Comparison of ENCODE assay signal across 19 cellular contexts in genomic region chr6:161292650-161293281, GRCh38.
"Had no signal": no experiment of that assay in that cellular context is flagged by ENCODE, and none has a peak within 500 bp of the region (broad histone marks: within the 10 kb centered on the region; RNA-seq: fewer than 3 reads in every experiment).

No MANE protein-coding gene starts in this region.

- H3K4me1 Mint-ChIP-seq: activated CD8-positive, alpha-beta memory T cell treated with anti-CD3 and anti-CD28 coated beads, Interleukin-2, amount 10 ng/mL, durations not matched to agents 7 days and 5 days had no signal

- DNase-seq: activated CD4-positive, alpha-beta T cell treated with anti-CD3 and anti-CD28 coated beads for 48 hours; activated CD4-positive, alpha-beta T cell treated with anti-CD3 and anti-CD28 coated beads, Interleukin-2, amount 50 U/mL, for 4 hours; activated CD4-positive, CD25-positive, alpha-beta regulatory T cell treated with anti-CD3 and anti-CD28 coated beads, Interleukin-2, amount 50 U/mL, for 72 hours; activated CD8-positive, alpha-beta memory T cell treated with anti-CD3 and anti-CD28 coated beads, Interleukin-2, amount 10 ng/mL, durations not matched to agents 7 days and 5 days; activated effector memory CD4-positive, alpha-beta T cell treated with Interleukin-2 at 50 U/mL for 16 hours; activated naive CD4-positive, alpha-beta T cell; activated T-cell treated with anti-CD3 and anti-CD28 coated beads, Interleukin-2, amount 50 U/mL, for 24 hours; anterior cingulate cortex; central memory CD4-positive, alpha-beta T cell; NCI-H146; NCI-H187 treated with DMSO at 0.1 percent for 48 hours; NCI-H2081 treated with DMSO at 0.1 percent for 48 hours; NCI-H446; NCI-H524; PC-3; SHP77 treated with DMSO at 0.1 percent for 48 hours had no signal

- H3K27ac Mint-ChIP-seq: activated CD8-positive, alpha-beta memory T cell treated with anti-CD3 and anti-CD28 coated beads, Interleukin-2, amount 10 ng/mL, durations not matched to agents 7 days and 5 days; activated naive CD8-positive, alpha-beta T cell; activated T-cell treated with anti-CD3 and anti-CD28 coated beads, Interleukin-2, amount 50 U/mL, for 24 hours; activated T-helper 1 cell treated with anti-CD3 and anti-CD28 coated beads, Interleukin-12 subunit alpha, Interleukin-12 subunit beta, Interleukin-2, Interleukin-4 antibody, amounts not matched to agents 30 ng/mL and 10 ng/mL and 1 ng/mL, durations not matched to agents 14 hours and 24 hours and 36 hours; T-helper 1 cell treated with Interleukin-12 subunit alpha and Interleukin-12 subunit beta and Interleukin-4 antibody, amounts not matched to agents 30 μg/mL and 1 μg/mL, for 36 hours had no signal

- H3K4me3 Mint-ChIP-seq: activated CD8-positive, alpha-beta memory T cell treated with anti-CD3 and anti-CD28 coated beads, Interleukin-2, amount 10 ng/mL, durations not matched to agents 7 days and 5 days; activated naive CD8-positive, alpha-beta T cell; activated T-cell treated with anti-CD3 and anti-CD28 coated beads, Interleukin-2, amount 50 U/mL, for 24 hours; activated T-helper 1 cell treated with anti-CD3 and anti-CD28 coated beads, Interleukin-12 subunit alpha, Interleukin-12 subunit beta, Interleukin-2, Interleukin-4 antibody, amounts not matched to agents 30 ng/mL and 10 ng/mL and 1 ng/mL, durations not matched to agents 14 hours and 24 hours and 36 hours; T-helper 1 cell treated with Interleukin-12 subunit alpha and Interleukin-12 subunit beta and Interleukin-4 antibody, amounts not matched to agents 30 μg/mL and 1 μg/mL, for 36 hours had no signal

- H3K27me3 Mint-ChIP-seq: activated naive CD8-positive, alpha-beta T cell; activated T-cell treated with anti-CD3 and anti-CD28 coated beads, Interleukin-2, amount 50 U/mL, for 24 hours had no signal

- H3K36me3 Mint-ChIP-seq: activated CD8-positive, alpha-beta memory T cell treated with anti-CD3 and anti-CD28 coated beads, Interleukin-2, amount 10 ng/mL, durations not matched to agents 7 days and 5 days; activated naive CD8-positive, alpha-beta T cell had no signal

- H3K9me3 Mint-ChIP-seq: activated T-cell treated with anti-CD3 and anti-CD28 coated beads, Interleukin-2, amount 50 U/mL, for 24 hours; activated T-helper 1 cell treated with anti-CD3 and anti-CD28 coated beads, Interleukin-12 subunit alpha, Interleukin-12 subunit beta, Interleukin-2, Interleukin-4 antibody, amounts not matched to agents 30 ng/mL and 10 ng/mL and 1 ng/mL, durations not matched to agents 14 hours and 24 hours and 36 hours; T-helper 1 cell treated with Interleukin-12 subunit alpha and Interleukin-12 subunit beta and Interleukin-4 antibody, amounts not matched to agents 30 μg/mL and 1 μg/mL, for 36 hours had no signal
